In genomic region chr2:18061717-18062116, GRCh38 we compare ENCODE assay signal across 25 cellular contexts.
DNase-seq lines count a peak whose midpoint lies in the region; ATAC-seq and TF ChIP-seq lines count a peak whose summit lies in the region.
"Had no signal": no experiment of that assay in that cellular context is flagged by ENCODE, and none has a peak within 500 bp of the region (broad histone marks: within the 10 kb centered on the region; RNA-seq: fewer than 3 reads in every experiment).

No MANE protein-coding gene starts in this region.

- 69 to 85% (median 78%) methylated on average over 1 of the region's 1 CpG for WGBS in heart left ventricle, 4 donors

- TF ChIP-seq CTCF in neural progenitor cell (IDR thresholded peaks at IDR 0.05) (no peak), heart left ventricle (IDR thresholded peaks at IDR 0.05) (no peak), dorsolateral prefrontal cortex (IDR thresholded peaks at IDR 0.05 in 54 of 56, conservative IDR thresholded peaks at IDR 0.05 in 2 of 56; ENCODE audit: low read depth in 1 of 56, partially characterized antibody in 56 of 56) (no peak)

- no peak overlapping the region for H2AFZ ChIP-seq in neural progenitor cell (replicated peaks)

- no peak overlapping the region for H3K4me3 Mint-ChIP-seq in neural progenitor cell
- H3K4me3 Mint-ChIP-seq: CD14-positive monocyte; CD4-positive, alpha-beta memory T cell; CD4-positive, CD25-positive, alpha-beta regulatory T cell; CD8-positive, alpha-beta memory T cell had no signal

- peaks cover 5% of the 10 kb centered on the region; the same call in 1 of the 2 replicates for H3K9me3 ChIP-seq in SJCRH30 (replicated peaks)
- H3K9me3 ChIP-seq in neural progenitor cell (ENCODE audit: low read depth), result no peaks in the 10 kb centered on the region
- no peaks in the 10 kb centered on the region for H3K9me3 ChIP-seq in heart left ventricle
- H3K9me3 ChIP-seq: BE2C had no signal

- H3K27me3 ChIP-seq in SJCRH30 (no peaks in the 10 kb centered on the region), neural progenitor cell (no peaks in the 10 kb centered on the region), heart left ventricle (peaks cover 0 to 4% (median 0%) of the 10 kb centered on the region in 9 donors), dorsolateral prefrontal cortex (peaks cover 0 to 27% (median 0%) of the 10 kb centered on the region in 45 donors)
- H3K27me3 ChIP-seq: BE2C, BLaER1 had no signal

- DNase-seq in NCI-H82 (lab: John Stamatoyannopoulos, UW) (peak; percentile 62), SJCRH30 (no peak), neural progenitor cell (ENCODE audit: low spot score) (peak; percentile 48), heart left ventricle (no peak), dorsolateral prefrontal cortex (no peak)
- DNase-seq in activated naive CD4-positive, alpha-beta T cell (lab: John Stamatoyannopoulos, UW), result no peak
- no peak for DNase-seq in stimulated activated naive CD8-positive, alpha-beta T cell treated with anti-CD3 and anti-CD28 coated beads, Interleukin-15, Interleukin-2, amounts not matched to agents 100 U/mL and 50 U/mL, for 24 hours
- DNase-seq: 8988T; ACHN; BE2C; C1 segment of cervical spinal cord; CD4-positive, alpha-beta memory T cell; CD4-positive, CD25-positive, alpha-beta regulatory T cell; CD8-positive, alpha-beta memory T cell; COR-L47; DMS 273 treated with DMSO at 0.1 percent for 48 hours; DMS153; DMS53; DMS79; DND-41; EL; GDM1 had no signal

- no peaks in the 10 kb centered on the region for H3K79me2 ChIP-seq in neural progenitor cell (ENCODE audit: low read depth)

- H3K27ac Mint-ChIP-seq in neural progenitor cell, result no peak overlapping the region
- H3K27ac Mint-ChIP-seq: CD4-positive, alpha-beta memory T cell; CD4-positive, CD25-positive, alpha-beta regulatory T cell; CD8-positive, alpha-beta memory T cell had no signal

- H3K27ac ChIP-seq in SJCRH30, result peak overlapping the region; percentile 92
- H3K27ac ChIP-seq in neural progenitor cell, result no peak overlapping the region
- H3K27ac ChIP-seq in heart left ventricle, result no peak overlapping the region
- H3K27ac ChIP-seq in dorsolateral prefrontal cortex, result no peak overlapping the region
- H3K27ac ChIP-seq: BLaER1 had no signal

- H3K4me1 Mint-ChIP-seq in neural progenitor cell, result peaks cover 28% of the 10 kb centered on the region
- H3K4me1 Mint-ChIP-seq: CD14-positive monocyte; CD4-positive, alpha-beta memory T cell; CD4-positive, CD25-positive, alpha-beta regulatory T cell; CD8-positive, alpha-beta memory T cell had no signal

- peak overlapping the region; percentile 9 for H3K4me2 ChIP-seq in neural progenitor cell
- H3K4me2 ChIP-seq: BLaER1 had no signal

- no peaks in the 10 kb centered on the region for H3K9me3 Mint-ChIP-seq in neural progenitor cell

- no peak for ATAC-seq in stimulated activated naive CD8-positive, alpha-beta T cell treated with anti-CD3 and anti-CD28 coated beads, Interleukin-15, Interleukin-2, amounts not matched to agents 100 U/mL and 50 U/mL, for 24 hours
- no peak for ATAC-seq in heart left ventricle
- ATAC-seq: GM12878 had no signal

- no peaks in the 10 kb centered on the region for H4K20me1 ChIP-seq in neural progenitor cell (ENCODE audit: low read depth)
- H4K20me1 ChIP-seq: BLaER1 had no signal

- H3K4me1 ChIP-seq in SJCRH30 (peaks cover 41% of the 10 kb centered on the region), neural progenitor cell (peaks cover 7% of the 10 kb centered on the region), heart left ventricle (peaks cover 0 to 32% (median 7%) of the 10 kb centered on the region in 12 donors)
- H3K4me1 ChIP-seq: BE2C, BLaER1 had no signal

- H3K36me3 ChIP-seq in SJCRH30 (no peaks in the 10 kb centered on the region), neural progenitor cell (no peaks in the 10 kb centered on the region), heart left ventricle (no peaks in the 10 kb centered on the region)
- H3K36me3 ChIP-seq: BE2C, BLaER1 had no signal

- TF ChIP-seq POLR2A in heart left ventricle (IDR thresholded peaks at IDR 0.05), result no peak

- no peak overlapping the region for H3K9ac ChIP-seq in neural progenitor cell
- H3K9ac ChIP-seq: BLaER1 had no signal

- H3K36me3 Mint-ChIP-seq in neural progenitor cell, result no peaks in the 10 kb centered on the region
- H3K36me3 Mint-ChIP-seq: CD14-positive monocyte; CD4-positive, alpha-beta memory T cell; CD4-positive, CD25-positive, alpha-beta regulatory T cell; CD8-positive, alpha-beta memory T cell had no signal

- H3K4me3 ChIP-seq in SJCRH30, result no peak overlapping the region
- no peak overlapping the region for H3K4me3 ChIP-seq in neural progenitor cell
- no peak overlapping the region for H3K4me3 ChIP-seq in heart left ventricle
- no peak overlapping the region for H3K4me3 ChIP-seq in dorsolateral prefrontal cortex
- H3K4me3 ChIP-seq: BLaER1, GM12878 had no signal

- intact Hi-C loops in heart left ventricle (cut with DNase I), result loop anchor here in 1 of 10 donors (10.0 kb wide), 1 partner anchor 357 kb away; no protein-coding TSS in a partner anchor
- intact Hi-C loops in dorsolateral prefrontal cortex (cut with DNase I), result no loop called here

- no peaks in the 10 kb centered on the region for H3K27me3 Mint-ChIP-seq in neural progenitor cell (ENCODE audit: insufficient read depth, low read depth)
- H3K27me3 Mint-ChIP-seq: CD4-positive, CD25-positive, alpha-beta regulatory T cell had no signal

- peaks cover 4% of the 10 kb centered on the region for H3F3A ChIP-seq in neural progenitor cell (ENCODE audit: low read depth)

Comparison
In these comparisons a context has a peak if more than half of its experiments do, and no peak if none do; other contexts are left out.
1. DNase-seq: peak in NCI-H82 (single experiment) and neural progenitor cell (single experiment); none in SJCRH30 (0 of 2), activated naive CD4-positive, alpha-beta T cell (0 of 4), stimulated activated naive CD8-positive, alpha-beta T cell treated with anti-CD3 and anti-CD28 coated beads, Interleukin-15, Interleukin-2, amounts not matched to agents 100 U/mL and 50 U/mL, for 24 hours (single experiment), heart left ventricle (0 of 5) and dorsolateral prefrontal cortex (0 of 10).